In the genomic region with DNA sequence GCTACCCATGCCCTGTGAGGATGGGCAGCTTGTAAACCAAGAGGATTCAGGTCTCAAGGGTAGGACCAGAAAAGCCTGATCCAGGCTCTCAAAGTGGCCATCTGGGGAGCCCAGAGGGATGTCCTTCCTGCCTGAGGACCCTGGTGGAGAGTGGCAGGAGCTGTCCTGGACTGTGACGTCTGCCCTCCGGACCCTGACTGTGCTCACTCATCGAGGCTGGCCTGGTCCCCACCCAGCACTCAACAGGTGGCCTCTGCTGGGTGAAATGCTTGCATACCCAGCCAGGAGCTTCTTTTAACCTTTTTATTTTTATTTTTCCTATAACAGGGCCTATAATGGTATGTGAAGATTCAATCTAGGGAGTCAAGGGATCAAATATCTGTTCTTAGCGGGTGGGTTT, we compare ENCODE assay signal across 28 cellular contexts. TPM values are rescaled to one million over a fixed set of nuclear protein-coding genes. Genes with fewer than 3 reads are reported as not detected.
DNase-seq lines count a peak whose midpoint lies in the region; ATAC-seq, FAIRE-seq and TF ChIP-seq lines count a peak whose summit lies in the region.
"Had no signal": no experiment of that assay in that cellular context is flagged by ENCODE, and none has a peak within 500 bp of the region (broad histone marks: within the 10 kb centered on the region; RNA-seq: fewer than 3 reads in every experiment).

No MANE protein-coding gene starts in this region.

- 35% methylated on average over 4 of the region's 4 CpGs for WGBS in HepG2 (ENCODE audit: low lambda C conversion rate)
- 75% methylated on average over 3 of the region's 4 CpGs for WGBS in right lobe of liver (ENCODE audit: insufficient coverage, low coverage, low lambda C conversion rate, missing lambda C conversion rate)

- POLR2A ChIA-PET in HepG2 (lab: Yijun Ruan, JAX) (no interaction called here), RWPE1 (lab: Yijun Ruan, JAX; ENCODE audit: low non-redundant PET) (no interaction called here)
- POLR2A ChIA-PET in naive thymus-derived CD8-positive, alpha-beta T cell (lab: Charles Lee) = no interaction called here

- H3K27me3 Mint-ChIP-seq in naive thymus-derived CD8-positive, alpha-beta T cell = no peaks in the 10 kb centered on the region

- no peak for TF ChIP-seq EP300 in HepG2 (IDR thresholded peaks at IDR 0.05; ENCODE audit: low read depth in 2 of 2, low read length in 2 of 2)
- TF ChIP-seq EP300 in HepG2 (CRISPR knock-in tag; IDR thresholded peaks at IDR 0.05; ENCODE audit: borderline replicate concordance) = no peak

- H3K27ac ChIP-seq in HepG2 (ENCODE audit: extremely low read length, insufficient read depth, low read length) (no peak overlapping the region), right lobe of liver (no peak overlapping the region), RWPE1 (peak overlapping the region; percentile 28; the same call in 1 of the 2 replicates), MM.1S (ENCODE audit: low read length) (no peak overlapping the region)
- H3K27ac ChIP-seq: KMS-11, Peyer's patch, SJSA1 had no signal

- H3K27me3 ChIP-seq in HepG2 (ENCODE audit: control insufficient read depth in 1 of 2, insufficient read depth in 2 of 2, low read length in 2 of 2) (peaks cover 0 to 17% of the 10 kb centered on the region in 2 experiments; a peak in 4 of 5 replicates), right lobe of liver (no peaks in the 10 kb centered on the region), MM.1S (replicated peaks; ENCODE audit: insufficient read depth, low read length) (no peaks in the 10 kb centered on the region)
- H3K27me3 ChIP-seq: BE2C, Peyer's patch had no signal

- H3K9ac ChIP-seq in HepG2 (ENCODE audit: insufficient read depth, low read depth, low read length) (no peak overlapping the region), MM.1S (ENCODE audit: low read length) (no peak overlapping the region)
- H3K9ac ChIP-seq: KMS-11 had no signal

- no peak overlapping the region for H2AFZ ChIP-seq in HepG2 (ENCODE audit: low read length)
- no peak overlapping the region for H2AFZ ChIP-seq in MM.1S (ENCODE audit: low read length)
- H2AFZ ChIP-seq: GM23338 had no signal

- no peak overlapping the region for H3K4me3 Mint-ChIP-seq in naive thymus-derived CD8-positive, alpha-beta T cell
- H3K4me3 Mint-ChIP-seq: GM23338 had no signal

- H3K4me3 ChIP-seq in HepG2 (replicated peaks in 1 of 3; ENCODE audit: insufficient read depth in 1 of 3, low read depth in 2 of 3, low read length in 3 of 3) (no peak overlapping the region), right lobe of liver (no peak overlapping the region), MM.1S (ENCODE audit: low read length) (no peak overlapping the region)
- H3K4me3 ChIP-seq: GM23338, HAP-1, Peyer's patch, SJSA1 had no signal

- no peaks in the 10 kb centered on the region for H3K9me2 ChIP-seq in MM.1S (replicated peaks; ENCODE audit: insufficient read depth, low read length)

- no peak for DNase-seq in HepG2 (ENCODE audit: low spot score)
- no peak for DNase-seq in right lobe of liver
- no peak for DNase-seq in RWPE1 (ENCODE audit: low spot score)
- DNase-seq in islet precursor cell = peak; percentile 41
- DNase-seq in MM.1S = no peak
- DNase-seq in naive thymus-derived CD8-positive, alpha-beta T cell = no peak
- no peak for DNase-seq in globus pallidus (ENCODE audit: low spot score)
- DNase-seq: BE2C, Calu3, DMS153, IMR-90, NCI-H1105 treated with DMSO at 0.1 percent for 48 hours, NCI-H2029 treated with DMSO at 0.1 percent for 48 hours, NCI-H2171, NCI-H446, NCI-H526, Peyer's patch had no signal

- H3K4me1 Mint-ChIP-seq in naive thymus-derived CD8-positive, alpha-beta T cell = peaks cover 6 to 28% (median 19%) of the 10 kb centered on the region in 4 donors

- no peaks in the 10 kb centered on the region for H3K36me3 Mint-ChIP-seq in naive thymus-derived CD8-positive, alpha-beta T cell

- in situ Hi-C loops in HepG2 (cut with HindIII; ENCODE audit: extremely low pct_ligation_motif_present, low pct_unique_long_range_greater_than_20kb) = no loop called here

- H4K20me1 ChIP-seq in HepG2 (ENCODE audit: insufficient read depth, low read length) = no peaks in the 10 kb centered on the region
- no peaks in the 10 kb centered on the region for H4K20me1 ChIP-seq in MM.1S (ENCODE audit: insufficient read depth, low read length)

- H3K9me3 ChIP-seq in HepG2 (ENCODE audit: low read length) (no peaks in the 10 kb centered on the region), right lobe of liver (no peaks in the 10 kb centered on the region), MM.1S (replicated peaks; ENCODE audit: insufficient read depth, low read length) (no peaks in the 10 kb centered on the region)
- H3K9me3 ChIP-seq: BE2C, HAP-1, Peyer's patch, SJSA1 had no signal

- no peaks in the 10 kb centered on the region for H3K9me3 Mint-ChIP-seq in naive thymus-derived CD8-positive, alpha-beta T cell
- H3K9me3 Mint-ChIP-seq: GM23338 had no signal

- no peaks in the 10 kb centered on the region for H3F3A ChIP-seq in MM.1S (ENCODE audit: insufficient read depth, low read length)

- peak overlapping the region in 3 of 10 donors; percentile 57 to 65 (median 60) for H3K27ac Mint-ChIP-seq in naive thymus-derived CD8-positive, alpha-beta T cell
- H3K27ac Mint-ChIP-seq: GM23338 had no signal

- H3K4me1 ChIP-seq in HepG2 (ENCODE audit: insufficient read depth, low read length) (peaks cover 5% of the 10 kb centered on the region; the same call in 1 of the 2 replicates), right lobe of liver (no peaks in the 10 kb centered on the region), MM.1S (ENCODE audit: low read length) (no peaks in the 10 kb centered on the region)
- H3K4me1 ChIP-seq: BE2C, HAP-1, SJSA1 had no signal

- no peak for TF ChIP-seq POLR2A in HepG2 (IDR thresholded peaks at IDR 0.05; ENCODE audit: insufficient read depth in 1 of 2, low read depth in 2 of 2, low read length in 2 of 2)
- no peak for TF ChIP-seq POLR2A in right lobe of liver (IDR thresholded peaks at IDR 0.05)

- H3K4me2 ChIP-seq in HepG2 (ENCODE audit: low read depth, low read length) = no peak overlapping the region
- H3K4me2 ChIP-seq in MM.1S (ENCODE audit: low read depth, low read length) = no peak overlapping the region
- H3K4me2 ChIP-seq: GM23338, KMS-11 had no signal

- CTCF ChIA-PET in HepG2 (lab: Yijun Ruan, JAX; ENCODE audit: low intra/inter-chr PET ratio, low total read pairs) (no interaction called here), RWPE1 (lab: Yijun Ruan, JAX) (interaction anchor here (0.6 kb wide), 1 partner anchor 160 kb away, joined by 4 read pairs; no protein-coding TSS in a partner anchor)

- no peaks in the 10 kb centered on the region for H3K79me2 ChIP-seq in HepG2 (ENCODE audit: insufficient read depth, low read length)
- H3K79me2 ChIP-seq in MM.1S (ENCODE audit: low read length) = no peaks in the 10 kb centered on the region

- ATAC-seq in HepG2 (peak; percentile 68), right lobe of liver (no peak)
- ATAC-seq in naive thymus-derived CD8-positive, alpha-beta T cell = no peak
- ATAC-seq: GM23338, Right ventricle myocardium inferior had no signal

- TF ChIP-seq RAD21 in HepG2 (CRISPR knock-in tag; IDR thresholded peaks at IDR 0.05) = no peak

- BruUV-seq in HepG2 (replicated peaks; lab: Mats Ljungman, UMichigan) = no TSS peak

- TF ChIP-seq CTCF in HepG2 (CRISPR knock-in tag; IDR thresholded peaks at IDR 0.05) (no peak), right lobe of liver (IDR thresholded peaks at IDR 0.05) (no peak), RWPE1 (conservative IDR thresholded peaks at IDR 0.05; ENCODE audit: low read depth) (no peak), MM.1S (IDR thresholded peaks at IDR 0.05; ENCODE audit: low read length) (no peak)

- no peak for FAIRE-seq in HepG2 (lab: Jason Lieb, UNC)
- FAIRE-seq: GM12892, GM18507, HTR-8/SVneo had no signal

- H3K36me3 ChIP-seq in HepG2 (replicated peaks in 1 of 2; ENCODE audit: control insufficient read depth in 1 of 2, insufficient read depth in 2 of 2, low read length in 2 of 2) = no peaks in the 10 kb centered on the region
- no peaks in the 10 kb centered on the region for H3K36me3 ChIP-seq in right lobe of liver
- H3K36me3 ChIP-seq in MM.1S (replicated peaks; ENCODE audit: insufficient read depth, low read length) = no peaks in the 10 kb centered on the region
- H3K36me3 ChIP-seq: BE2C, HAP-1, Peyer's patch, SJSA1 had no signal

- intact Hi-C loops in HepG2 (cut with micrococcal nuclease; ENCODE audit: unreplicated experiment) (no loop called here), right lobe of liver (cut with DNase I) (no loop called here)

RNA-seq across cellular contexts. Expression of a gene that starts 24.5 kb away (rescaled TPM):
- total RNA-seq in HepG2 (2016; rRNA removed; fragmentation: Illumina TruSeq; extraction: Trizol) (0.18 TPM in 1 of 2 replicates, not detected in the other), right lobe of liver (under 1 TPM in 1 of 6 experiments, not detected in 5; 0.20 TPM)
- total RNA-seq in HepG2 (2016; cell fraction: cytosol; rRNA removed; fragmentation: Illumina TruSeq; extraction: Trizol; ENCODE audit: low read depth) = not detected in 2 replicates
- total RNA-seq in HepG2 (2016; cell fraction: insoluble cytoplasmic fraction; rRNA removed; fragmentation: Illumina TruSeq; extraction: Trizol) = 0.13 TPM in 1 of 2 replicates, not detected in the other
- total RNA-seq in HepG2 (2016; cell fraction: membrane; rRNA removed; fragmentation: Illumina TruSeq; extraction: Trizol) = 0.28 TPM in 1 of 2 replicates, not detected in the other
- total RNA-seq in HepG2 (2016; cell fraction: nucleus; rRNA removed; fragmentation: Illumina TruSeq; extraction: Trizol) = not detected in 2 replicates
- 0.20 and 0.26 TPM in 2 replicates for polyA plus RNA-seq in HepG2 (2011; rRNA removed)
- 0.43 and 0.49 TPM in 2 replicates for polyA plus RNA-seq in HepG2 (2011; cell fraction: cytosol; rRNA removed)
- polyA plus RNA-seq in HepG2 (2011; cell fraction: nucleus; rRNA removed) = 0.14 and 0.26 TPM in 2 replicates
- polyA plus RNA-seq in HepG2 (2012) = 0.08 and 0.29 TPM in 2 replicates
- polyA plus RNA-seq in HepG2 (2016; cell fraction: cytosol; fragmentation: Illumina TruSeq; extraction: Trizol; ENCODE audit: low read depth) = 0.20 TPM in 1 of 2 replicates, not detected in the other
- not detected in 2 replicates for polyA plus RNA-seq in HepG2 (2016; cell fraction: insoluble cytoplasmic fraction; fragmentation: Illumina TruSeq; extraction: Trizol; ENCODE audit: low read depth)
- 0.47 TPM in 1 of 2 replicates, not detected in the other for polyA plus RNA-seq in HepG2 (2016; cell fraction: membrane; fragmentation: Illumina TruSeq; extraction: Trizol; ENCODE audit: low read depth)
- not detected in 2 replicates for polyA plus RNA-seq in HepG2 (2016; cell fraction: nucleus; fragmentation: Illumina TruSeq; extraction: Trizol; ENCODE audit: insufficient read depth, low read depth)
- 40.8 TPM in 1 of 2 replicates, not detected in the other for polyA minus RNA-seq in HepG2 (2011; rRNA and poly(A)+ RNA removed; ENCODE audit: low replicate concordance)
- polyA minus RNA-seq in HepG2 (2011; cell fraction: cytosol; rRNA and poly(A)+ RNA removed) = 0.99 TPM in 1 of 2 replicates, not detected in the other
- not detected in 2 replicates for polyA minus RNA-seq in HepG2 (2011; cell fraction: nucleus; rRNA and poly(A)+ RNA removed)
- not detected for total RNA-seq in naive thymus-derived CD8-positive, alpha-beta T cell
- not detected for polyA plus RNA-seq in naive thymus-derived CD8-positive, alpha-beta T cell
- total RNA-seq: A673, G401, IMR-90, OCI-LY7, Right ventricle myocardium inferior, SJSA1 had no signal

RNA-seq across cellular contexts. Expression of a gene that starts 54.3 kb away (rescaled TPM):
- total RNA-seq in HepG2 (2016; rRNA removed; fragmentation: Illumina TruSeq; extraction: Trizol) (45.7 and 109 TPM in 2 replicates), right lobe of liver (10 to 100 TPM; 20.3 to 45.4 (median 32.2) TPM)
- 31.6 and 37.7 TPM in 2 replicates for total RNA-seq in HepG2 (2016; cell fraction: cytosol; rRNA removed; fragmentation: Illumina TruSeq; extraction: Trizol; ENCODE audit: low read depth)
- total RNA-seq in HepG2 (2016; cell fraction: insoluble cytoplasmic fraction; rRNA removed; fragmentation: Illumina TruSeq; extraction: Trizol) = 40.9 and 111 TPM in 2 replicates
- total RNA-seq in HepG2 (2016; cell fraction: membrane; rRNA removed; fragmentation: Illumina TruSeq; extraction: Trizol) = 40.3 and 50.9 TPM in 2 replicates
- total RNA-seq in HepG2 (2016; cell fraction: nucleus; rRNA removed; fragmentation: Illumina TruSeq; extraction: Trizol) = 138 and 175 TPM in 2 replicates
- polyA plus RNA-seq in HepG2 (2011; rRNA removed) = 87.2 and 87.6 TPM in 2 replicates
- 33.2 and 46.3 TPM in 2 replicates for polyA plus RNA-seq in HepG2 (2011; cell fraction: cytosol; rRNA removed)
- polyA plus RNA-seq in HepG2 (2011; cell fraction: nucleus; rRNA removed) = 67.6 and 82.1 TPM in 2 replicates
- 91.6 and 103 TPM in 2 replicates for polyA plus RNA-seq in HepG2 (2012)
- polyA plus RNA-seq in HepG2 (2016; cell fraction: cytosol; fragmentation: Illumina TruSeq; extraction: Trizol; ENCODE audit: low read depth) = 12.2 and 15.7 TPM in 2 replicates
- 37.5 and 38.4 TPM in 2 replicates for polyA plus RNA-seq in HepG2 (2016; cell fraction: insoluble cytoplasmic fraction; fragmentation: Illumina TruSeq; extraction: Trizol; ENCODE audit: low read depth)
- 22.7 and 27.3 TPM in 2 replicates for polyA plus RNA-seq in HepG2 (2016; cell fraction: membrane; fragmentation: Illumina TruSeq; extraction: Trizol; ENCODE audit: low read depth)
- polyA plus RNA-seq in HepG2 (2016; cell fraction: nucleus; fragmentation: Illumina TruSeq; extraction: Trizol; ENCODE audit: insufficient read depth, low read depth) = 273 and 274 TPM in 2 replicates
- polyA minus RNA-seq in HepG2 (2011; rRNA and poly(A)+ RNA removed; ENCODE audit: low replicate concordance) = 41.3 and 47.7 TPM in 2 replicates
- 41.9 and 57.0 TPM in 2 replicates for polyA minus RNA-seq in HepG2 (2011; cell fraction: cytosol; rRNA and poly(A)+ RNA removed)
- 147 and 171 TPM in 2 replicates for polyA minus RNA-seq in HepG2 (2011; cell fraction: nucleus; rRNA and poly(A)+ RNA removed)
- total RNA-seq in naive thymus-derived CD8-positive, alpha-beta T cell = 100 to 1,000 TPM; 108 to 114 TPM
- polyA plus RNA-seq in naive thymus-derived CD8-positive, alpha-beta T cell = 10 to 100 TPM; 36.6 to 41.6 (median 39.0) TPM
